ENCODE assay signal across 8 cellular contexts in the genomic region with DNA sequence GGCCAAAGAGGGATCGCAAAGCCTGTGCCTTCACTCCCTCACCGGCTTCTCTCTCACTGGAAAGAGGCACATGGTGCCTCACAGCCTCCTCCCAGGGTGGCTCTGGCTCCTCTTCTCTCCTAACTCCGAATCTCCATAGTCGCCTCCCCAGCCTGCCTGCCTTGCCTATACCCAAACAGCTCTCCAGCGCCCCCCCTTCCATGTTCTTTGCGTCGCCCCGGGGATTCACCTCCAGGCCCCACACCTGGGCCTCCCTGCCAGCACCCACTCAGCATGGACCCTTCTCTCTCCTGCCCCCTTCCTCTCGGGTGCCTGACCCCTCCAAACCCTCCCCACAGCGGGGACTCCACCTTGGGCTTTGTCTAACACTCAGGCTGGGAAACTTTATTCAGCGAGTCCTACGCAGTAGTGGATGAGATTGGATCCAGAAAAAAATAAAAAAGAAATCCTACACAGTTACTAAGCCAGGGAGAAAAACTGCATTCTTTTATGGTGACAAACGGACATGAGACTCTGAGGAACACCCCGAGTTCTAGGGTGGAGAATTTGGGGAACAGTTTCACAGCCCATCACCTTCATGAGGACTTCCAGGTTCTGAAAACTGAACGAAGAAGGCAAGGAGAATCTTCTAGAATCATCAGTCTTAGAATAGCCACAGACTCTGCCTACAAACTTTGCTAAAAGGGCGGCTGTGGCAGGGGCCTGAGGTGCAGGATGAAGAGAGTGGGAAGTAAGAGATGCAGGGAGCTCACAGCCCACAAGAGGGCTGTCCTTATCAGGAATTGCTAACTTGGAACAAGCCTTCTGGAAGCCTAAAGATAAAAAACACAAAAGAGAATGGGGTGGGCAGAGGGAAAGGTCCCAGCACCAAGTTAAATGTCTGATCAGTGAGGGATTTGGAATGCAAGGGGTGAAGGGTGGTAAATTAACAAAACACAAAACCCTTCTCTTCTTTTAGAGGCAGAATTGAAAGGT. TPM values are rescaled to one million over a fixed set of nuclear protein-coding genes. Genes with fewer than 3 reads are reported as not detected.
A peak's percentile ranks its signal among the peaks of the same experiment; 100 is the strongest.
DNase-seq lines count a peak whose midpoint lies in the region; ATAC-seq, FAIRE-seq and TF ChIP-seq lines count a peak whose summit lies in the region.

No MANE protein-coding gene starts in this region.

- H3K79me1 ChIP-seq in H1 (ENCODE audit: low read depth, low read length) = no peaks in the 10 kb centered on the region; the same call in 1 of the 2 replicates

- WGBS in H1 (ENCODE audit: extremely low coverage in 1 of 2, insufficient coverage in 1 of 2, insufficient read length in 1 of 2, insufficient replicate concordance in 2 of 2, low coverage in 1 of 2, low lambda C conversion rate in 2 of 2, missing lambda C conversion rate in 1 of 2), 2 experiments = 62% methylated on average over 16 of the region's 16 CpGs; no CpG with 5 or more reads in 1 of the 2 experiments

- no peak overlapping the region for H2AFZ ChIP-seq in H1 (ENCODE audit: low read length)
- H2AFZ ChIP-seq in parathyroid adenoma = no peak overlapping the region

- ATAC-seq in GM19023 (IDR thresholded peaks at IDR 0.05; ENCODE audit: unreplicated experiment) = no peak
- no peak for ATAC-seq in HG03342 (IDR thresholded peaks at IDR 0.05; ENCODE audit: unreplicated experiment)

- H3K4me3 ChIP-seq in H1 (ENCODE audit: extremely low read depth in 1 of 4, insufficient read depth in 2 of 4, low read depth in 3 of 4, low read length in 4 of 4) = no peak overlapping the region
- no peak overlapping the region for H3K4me3 ChIP-seq in parathyroid adenoma (ENCODE audit: low read depth, low read length)

- H2BK20ac ChIP-seq in H1 (ENCODE audit: low read length) = no peak overlapping the region

- H3K18ac ChIP-seq in H1 (ENCODE audit: extremely low read depth, low read length) = no peak overlapping the region

- H3K27me3 ChIP-seq in H1 (replicated peaks in 1 of 4; ENCODE audit: control insufficient read depth in 3 of 4, extremely low read depth in 1 of 4, insufficient read depth in 3 of 4, low read length in 3 of 4) = peaks cover 0 to 12% (median 3%) of the 10 kb centered on the region in 4 experiments; a peak in 2 of 7 replicates
- H3K27me3 ChIP-seq in parathyroid adenoma (ENCODE audit: control insufficient read depth, insufficient read depth, low read length) = no peaks in the 10 kb centered on the region

- H3K23ac ChIP-seq in H1 (ENCODE audit: insufficient read length) = no peak overlapping the region

- no peak overlapping the region for H3K56ac ChIP-seq in H1 (replicated peaks; ENCODE audit: insufficient read length, low read depth, low read length)

- H3K36me3 ChIP-seq in H1 (ENCODE audit: control insufficient read depth in 2 of 4, insufficient read depth in 4 of 4, low read length in 3 of 4) = no peaks in the 10 kb centered on the region
- H3K36me3 ChIP-seq in parathyroid adenoma (ENCODE audit: control insufficient read depth, insufficient read depth, low read length) = no peaks in the 10 kb centered on the region

- TF ChIP-seq RAD21 in H1 (IDR thresholded peaks at IDR 0.05 in 1 of 2, conservative IDR thresholded peaks at IDR 0.05 in 1 of 2; ENCODE audit: low read depth in 2 of 2, low read length in 2 of 2) = peak; percentile 36 to 47

- TF ChIP-seq POLR2A in H1 (IDR thresholded peaks at IDR 0.05; ENCODE audit: control extremely low read depth in 1 of 2, low read depth in 2 of 2, low read length in 2 of 2) = no peak

- no peak overlapping the region for H2BK5ac ChIP-seq in H1 (ENCODE audit: low read depth, low read length)

- H3K9me3 ChIP-seq in H1 (ENCODE audit: insufficient read depth in 2 of 2, low read depth in 1 of 2, low read length in 1 of 2) = no peaks in the 10 kb centered on the region
- H3K9me3 ChIP-seq in parathyroid adenoma (ENCODE audit: control insufficient read depth, low read length) = no peaks in the 10 kb centered on the region

- no peak for TF ChIP-seq EP300 in H1 (IDR thresholded peaks at IDR 0.05; ENCODE audit: borderline replicate concordance in 1 of 2, low read depth in 2 of 2, low read length in 2 of 2)

- no peak overlapping the region for H2BK120ac ChIP-seq in H1 (replicated peaks; ENCODE audit: low read depth, low read length)

- H4K5ac ChIP-seq in H1 (ENCODE audit: insufficient read length, low read depth, low read length) = no peak overlapping the region

- CTCF ChIA-PET in H1 (lab: Charles Lee; ENCODE audit: partially characterized antibody) = interaction anchor here (0.6 to 8.0 kb wide), 13 partner anchors 9 to 1259 kb away, joined by 3 to 60 read pairs (median 4); no protein-coding TSS in a partner anchor

- TF ChIP-seq CTCF in H1 (IDR thresholded peaks at IDR 0.05; ENCODE audit: control extremely low read depth in 1 of 3, insufficient read depth in 1 of 3, low read depth in 1 of 3, low read length in 3 of 3) (peak; percentile 31 to 50 (median 49)), parathyroid adenoma (IDR thresholded peaks at IDR 0.05) (no peak)

- no peak overlapping the region; the same call in 1 of the 2 replicates for H4K8ac ChIP-seq in H1 (ENCODE audit: extremely low read depth, insufficient read depth, low read length)

- no peak overlapping the region for H3K4ac ChIP-seq in H1 (replicated peaks; ENCODE audit: insufficient read length, low read depth, low read length)

- no peak overlapping the region for H2BK12ac ChIP-seq in H1 (ENCODE audit: low read depth, low read length)

- no peak overlapping the region for H4K91ac ChIP-seq in H1 (replicated peaks; ENCODE audit: insufficient read length, low read length)

- H3K79me2 ChIP-seq in H1 (ENCODE audit: control insufficient read depth in 1 of 2, insufficient read depth in 2 of 2, low read length in 2 of 2) (no peaks in the 10 kb centered on the region), parathyroid adenoma (peaks cover 2% of the 10 kb centered on the region)

- FAIRE-seq in H1 (lab: Jason Lieb, UNC) = no peak

- POLR2A ChIA-PET in H1 (lab: Charles Lee; ENCODE audit: partially characterized antibody) = no interaction called here

- H3K27ac ChIP-seq in H1 (ENCODE audit: low read depth, low read length) = 0 out of 2 replicates have a peak overlapping the region, but pooled peaks have one; percentile 16
- peak overlapping the region; percentile 39 for H3K27ac ChIP-seq in parathyroid adenoma

- DNase-seq in D341Med (ENCODE audit: low spot score) = peak; percentile 60
- DNase-seq in NCI-H2171 treated with DMSO at 0.1 percent for 48 hours (lab: John Stamatoyannopoulos, UW) = peak; percentile 29
- DNase-seq in H1 (ENCODE audit: low read depth in 1 of 2, low spot score in 2 of 2) = peak in 1 of 2 experiments; percentile 69
- DNase-seq in epidermal melanocyte (ENCODE audit: insufficient read length, low spot score) = no peak
- no peak for DNase-seq in GM19240 (ENCODE audit: insufficient read length, low spot score)

- H3K4me1 ChIP-seq in H1 (replicated peaks in 1 of 4; ENCODE audit: control insufficient read depth in 3 of 4, insufficient read depth in 4 of 4, low read length in 3 of 4) = peaks cover 0 to 13% (median 8%) of the 10 kb centered on the region in 4 experiments; a peak in 5 of 7 replicates
- H3K4me1 ChIP-seq in parathyroid adenoma = peaks cover 2% of the 10 kb centered on the region

- no peak overlapping the region for H3K14ac ChIP-seq in H1 (ENCODE audit: insufficient read length)

- H2AK5ac ChIP-seq in H1 (ENCODE audit: low read depth, low read length) = no peak overlapping the region

- H3K4me2 ChIP-seq in H1 (ENCODE audit: insufficient read depth in 1 of 2, low read depth in 2 of 2, low read length in 2 of 2) = no peak overlapping the region; a peak in 1 of 4 replicates
- no peak overlapping the region for H3K4me2 ChIP-seq in parathyroid adenoma (ENCODE audit: low read length)

- peak overlapping the region; percentile 95; the same call in 1 of the 2 replicates for H2BK15ac ChIP-seq in H1 (ENCODE audit: low read length)

- H3K9ac ChIP-seq in H1 (replicated peaks in 1 of 4; ENCODE audit: extremely low read depth in 1 of 4, low read depth in 3 of 4, low read length in 3 of 4) (no peak overlapping the region), parathyroid adenoma (no peak overlapping the region)

- H3K23me2 ChIP-seq in H1 (ENCODE audit: low read depth, low read length) = no peaks in the 10 kb centered on the region; the same call in 1 of the 2 replicates

- peaks cover 2 to 11% of the 10 kb centered on the region in 2 experiments for H4K20me1 ChIP-seq in H1 (replicated peaks in 1 of 2; ENCODE audit: control insufficient read depth in 1 of 2, insufficient read depth in 2 of 2, low read length in 2 of 2)

TF ChIP-seq in H1, 55 proteins besides CTCF, POLR2A, EP300 and RAD21 (continues in another document):
- TF ChIP-seq NANOG (IDR thresholded peaks at IDR 0.05; ENCODE audit: insufficient read depth, low read depth, low read length, poor library complexity, severe bottlenecking) (no peak), RBBP5 (IDR thresholded peaks at IDR 0.05; ENCODE audit: borderline replicate concordance, low read depth, low read length) (no peak)

RNA-seq across cellular contexts. Expression of gene PPM1F, which starts 5.3 kb away (rescaled TPM):
- 21.9 and 22.8 TPM in 2 replicates for total RNA-seq in H1 (2021; fragmentation: NEBNext Ultra II Directional; extraction: Animal tissue kit (Norgen Biotek cat#: 25700))
- polyA plus RNA-seq in H1 (2011; rRNA removed) = 12.4 and 17.7 TPM in 2 replicates
- 16.1 TPM for polyA plus RNA-seq in H1 (2011; cell fraction: cytosol; rRNA removed)
- 29.8 TPM for polyA plus RNA-seq in H1 (2011; cell fraction: nucleus; rRNA removed)
- polyA plus RNA-seq in H1 (2012, experiment 1 of 2) = 10.6 to 14.5 TPM (median 13.2 TPM) in 4 replicates
- polyA plus RNA-seq in H1 (2012, experiment 2 of 2) = 12.1 TPM
- 13.9 TPM for polyA plus RNA-seq in H1 (2013, experiment 1 of 2)
- 12.0 TPM for polyA plus RNA-seq in H1 (2013, experiment 2 of 2)
- polyA minus RNA-seq in H1 (2011; rRNA and poly(A)+ RNA removed) = 7.1 and 10.5 TPM in 2 replicates
- polyA minus RNA-seq in H1 (2011; cell fraction: cytosol; rRNA and poly(A)+ RNA removed) = 9.5 TPM
- 7.6 TPM for polyA minus RNA-seq in H1 (2011; cell fraction: nucleus; rRNA and poly(A)+ RNA removed)

RNA-seq across cellular contexts. Expression of gene TOP3B, which starts 35.3 kb away (rescaled TPM):
- total RNA-seq in H1 (2021; fragmentation: NEBNext Ultra II Directional; extraction: Animal tissue kit (Norgen Biotek cat#: 25700)) = 49.3 and 52.8 TPM in 2 replicates
- 30.4 and 45.6 TPM in 2 replicates for polyA plus RNA-seq in H1 (2011; rRNA removed)
- polyA plus RNA-seq in H1 (2011; cell fraction: cytosol; rRNA removed) = 34.6 TPM
- 149 TPM for polyA plus RNA-seq in H1 (2011; cell fraction: nucleus; rRNA removed)
- polyA plus RNA-seq in H1 (2012, experiment 1 of 2) = 42.4 to 52.2 TPM (median 45.4 TPM) in 4 replicates
- polyA plus RNA-seq in H1 (2012, experiment 2 of 2) = 33.2 TPM
- 34.1 TPM for polyA plus RNA-seq in H1 (2013, experiment 1 of 2)
- 28.9 TPM for polyA plus RNA-seq in H1 (2013, experiment 2 of 2)
- polyA minus RNA-seq in H1 (2011; rRNA and poly(A)+ RNA removed) = 28.2 and 37.9 TPM in 2 replicates
- 20.9 TPM for polyA minus RNA-seq in H1 (2011; cell fraction: cytosol; rRNA and poly(A)+ RNA removed)
- polyA minus RNA-seq in H1 (2011; cell fraction: nucleus; rRNA and poly(A)+ RNA removed) = 89.8 TPM

Comparison
In these comparisons a context has a peak if more than half of its experiments do, and no peak if none do; other contexts are left out.
1. DNase-seq: peak in D341Med (single experiment) and NCI-H2171 treated with DMSO at 0.1 percent for 48 hours (single experiment); none in epidermal melanocyte (single experiment) and GM19240 (single experiment).